Comparison of ENCODE assay signal across 11 cellular contexts in genomic region chr17:82215095-82215971, GRCh38. TPM values are rescaled to one million over a fixed set of nuclear protein-coding genes. Genes with fewer than 3 reads are reported as not detected.
DNase-seq lines count a peak whose midpoint lies in the region; ATAC-seq and TF ChIP-seq lines count a peak whose summit lies in the region.
"Had no signal": no experiment of that assay in that cellular context is flagged by ENCODE, and none has a peak within 500 bp of the region (broad histone marks: within the 10 kb centered on the region; RNA-seq: fewer than 3 reads in every experiment).

No MANE protein-coding gene starts in this region.

- H3K79me2 ChIP-seq in SK-N-SH (ENCODE audit: insufficient read depth), result peaks cover 39% of the 10 kb centered on the region

- in situ Hi-C loops in gastrocnemius medialis (cut with MboI; ENCODE audit: low sequenced_read_pairs in 4 of 4), result no loop called here

- H3K4me3 ChIP-seq in SK-N-SH (ENCODE audit: low read depth in 2 of 2, low read length in 1 of 2), result no peak overlapping the region
- no peak overlapping the region for H3K4me3 ChIP-seq in coronary artery
- no peak overlapping the region for H3K4me3 ChIP-seq in gastrocnemius medialis

- H3K27me3 ChIP-seq in SK-N-SH (ENCODE audit: insufficient read depth) (no peaks in the 10 kb centered on the region), gastrocnemius medialis (no peaks in the 10 kb centered on the region)

- CTCF ChIA-PET in SK-N-SH (lab: Yijun Ruan, JAX), result interaction anchor here (0.6 to 6.4 kb wide), 6 partner anchors 9 to 218 kb away, joined by 3 to 45 read pairs (median 6); no protein-coding TSS in a partner anchor

- no peak for TF ChIP-seq RAD21 in SK-N-SH (IDR thresholded peaks at IDR 0.05; ENCODE audit: low read length)

- H3K27ac ChIP-seq in SK-N-SH (ENCODE audit: low read depth in 2 of 2, low read length in 1 of 2), result peak overlapping the region; percentile 83 to 94
- peak overlapping the region; percentile 70 to 88 for H3K27ac ChIP-seq in coronary artery
- H3K27ac ChIP-seq in gastrocnemius medialis, result peak overlapping the region in 3 of 4 donors; percentile 62 to 73 (median 67)

- peaks cover 34 to 43% of the 10 kb centered on the region in 2 experiments for H3K4me1 ChIP-seq in SK-N-SH (ENCODE audit: control insufficient read depth in 1 of 2, insufficient read depth in 2 of 2, low read depth in 1 of 2, low read length in 1 of 2)
- peaks cover 19 to 21% of the 10 kb centered on the region in 2 donors for H3K4me1 ChIP-seq in gastrocnemius medialis

- H2AFZ ChIP-seq in SK-N-SH (ENCODE audit: low read depth), result no peak overlapping the region

- no peaks in the 10 kb centered on the region for H4K20me1 ChIP-seq in SK-N-SH (ENCODE audit: insufficient read depth)

- H3K9me3 ChIP-seq in SK-N-SH, result no peaks in the 10 kb centered on the region
- H3K9me3 ChIP-seq in gastrocnemius medialis, result no peaks in the 10 kb centered on the region

- POLR2A ChIA-PET in SK-N-SH (lab: Yijun Ruan, JAX), result interaction anchor here (1.3 kb wide), 1 partner anchor 19 kb away, joined by 3 read pairs; no protein-coding TSS in a partner anchor

- DNase-seq in SK-N-SH (peak; percentile 87), NCI-H69 (lab: John Stamatoyannopoulos, UW) (peak; percentile 57), coronary artery (ENCODE audit: low spot score) (peak; percentile 76), gastrocnemius medialis (no peak), mucosa of gallbladder (ENCODE audit: low spot score) (no peak)
- DNase-seq: activated effector memory CD4-positive, alpha-beta T cell treated with Interleukin-2 at 50 U/mL for 16 hours; COR-L47; H9 had no signal

- peak overlapping the region; percentile 68; the same call in 1 of the 2 replicates for H3K4me2 ChIP-seq in SK-N-SH

- ATAC-seq in SK-N-SH treated with all-trans-retinoic acid at 6 μM for 48 hours (no peak; the same call in 2 of the 3 replicates), gastrocnemius medialis (no peak), GM18505 (IDR thresholded peaks at IDR 0.05; ENCODE audit: unreplicated experiment) (no peak), HG02870 (IDR thresholded peaks at IDR 0.05; ENCODE audit: unreplicated experiment) (no peak)

- H3K9ac ChIP-seq in SK-N-SH, result no peak overlapping the region

- WGBS in SK-N-SH (ENCODE audit: low lambda C conversion rate), result 92% methylated on average over 23 of the region's 25 CpGs

- no peak for TF ChIP-seq EP300 in SK-N-SH (IDR thresholded peaks at IDR 0.05; ENCODE audit: borderline replicate concordance in 1 of 2, low read depth in 1 of 2, low read length in 1 of 2)

- peaks cover 29% of the 10 kb centered on the region for H3F3A ChIP-seq in SK-N-SH (replicated peaks; ENCODE audit: insufficient read depth)

- intact Hi-C loops in gastrocnemius medialis (cut with DNase I; ENCODE audit: low total_unique reads), result no loop called here

- H3K9me2 ChIP-seq in SK-N-SH, result no peaks in the 10 kb centered on the region

- TF ChIP-seq POLR2A in gastrocnemius medialis (IDR thresholded peaks at IDR 0.05) (no peak), GM18505 (IDR thresholded peaks at IDR 0.05; ENCODE audit: borderline replicate concordance, extremely low read depth, insufficient read depth, insufficient read length) (no peak)

- TF ChIP-seq CTCF in SK-N-SH (IDR thresholded peaks at IDR 0.05), result no peak
- TF ChIP-seq CTCF in coronary artery (IDR thresholded peaks at IDR 0.05), result no peak
- TF ChIP-seq CTCF in gastrocnemius medialis (IDR thresholded peaks at IDR 0.05 in 4 of 5, conservative IDR thresholded peaks at IDR 0.05 in 1 of 5), result no peak

- H3K36me3 ChIP-seq in SK-N-SH (replicated peaks in 1 of 2; ENCODE audit: control insufficient read depth in 1 of 2, insufficient read depth in 2 of 2, low read length in 1 of 2) (no peaks in the 10 kb centered on the region), gastrocnemius medialis (no peaks in the 10 kb centered on the region)

TF ChIP-seq in SK-N-SH, 30 proteins besides CTCF, POLR2A, EP300 and RAD21 (continues in another document):
- TF ChIP-seq FOXJ3 (CRISPR knock-in tag; IDR thresholded peaks at IDR 0.05) (no peak), GATA2 (CRISPR knock-in tag; IDR thresholded peaks at IDR 0.05) (no peak), YY1 (IDR thresholded peaks at IDR 0.05; ENCODE audit: low read depth) (no peak), GABPA (IDR thresholded peaks at IDR 0.05; ENCODE audit: low read depth) (no peak), RXRA (IDR thresholded peaks at IDR 0.05; ENCODE audit: borderline replicate concordance, low read depth) (no peak), USF2 (IDR thresholded peaks at IDR 0.05; ENCODE audit: borderline replicate concordance, low read depth, low read length) (no peak), EZH2phosphoT487 (IDR thresholded peaks at IDR 0.05; ENCODE audit: borderline replicate concordance, low read depth) (no peak), FOXM1 (IDR thresholded peaks at IDR 0.05; ENCODE audit: low read depth) (no peak), TAF1 (IDR thresholded peaks at IDR 0.05; ENCODE audit: borderline replicate concordance, low read depth, low read length) (no peak)

TF ChIP-seq in SK-N-SH treated with all-trans-retinoic acid at 6 μM for 48 hours, 23 proteins besides CTCF, POLR2A, EP300 and RAD21 (continues in another document):
- TF ChIP-seq CSDC2 (CRISPR knock-in tag; IDR thresholded peaks at IDR 0.05) (no peak), PATZ1 (CRISPR knock-in tag; IDR thresholded peaks at IDR 0.05; ENCODE audit: borderline replicate concordance) (no peak), POU6F1 (CRISPR knock-in tag; IDR thresholded peaks at IDR 0.05; ENCODE audit: borderline replicate concordance, low read depth) (no peak), ARNTL (CRISPR knock-in tag; IDR thresholded peaks at IDR 0.05; ENCODE audit: borderline replicate concordance, low read depth) (no peak), ISL1 (CRISPR knock-in tag; IDR thresholded peaks at IDR 0.05) (no peak), ZNF565 (CRISPR knock-in tag; conservative IDR thresholded peaks at IDR 0.05; ENCODE audit: low read depth) (no peak), CREB5 (CRISPR knock-in tag; IDR thresholded peaks at IDR 0.05; ENCODE audit: low read depth) (no peak), ZC3H10 (CRISPR knock-in tag; IDR thresholded peaks at IDR 0.05) (no peak), TCF4 (CRISPR knock-in tag; IDR thresholded peaks at IDR 0.05; ENCODE audit: borderline replicate concordance) (no peak)

RNA-seq across cellular contexts. Expression of gene CCDC57, which starts 2.7 kb away (rescaled TPM):
- polyA plus RNA-seq in SK-N-SH (2012; rRNA removed), result 68.6 and 82.9 TPM in 2 replicates
- 11.2 and 17.5 TPM in 2 replicates for polyA plus RNA-seq in SK-N-SH (2012; cell fraction: cytosol; rRNA removed)
- polyA plus RNA-seq in SK-N-SH (2012; cell fraction: nucleus; rRNA removed), result 417 and 423 TPM in 2 replicates
- total RNA-seq in gastrocnemius medialis, result 10 to 100 TPM in 1 of 4 donors, 1 to 10 TPM in 3; 3.7 to 11.3 (median 5.1) TPM
- 56.9 TPM for total RNA-seq in mucosa of gallbladder

RNA-seq across cellular contexts. Expression of gene SLC16A3, which starts 13.5 kb away (rescaled TPM):
- 68.8 and 70.7 TPM in 2 replicates for polyA plus RNA-seq in SK-N-SH (2012; rRNA removed)
- polyA plus RNA-seq in SK-N-SH (2012; cell fraction: cytosol; rRNA removed), result 25.2 and 42.6 TPM in 2 replicates
- 38.5 and 58.7 TPM in 2 replicates for polyA plus RNA-seq in SK-N-SH (2012; cell fraction: nucleus; rRNA removed)
- total RNA-seq in gastrocnemius medialis, result 100 to 1,000 TPM in 2 of 4 donors, 10 to 100 TPM in 2; 46.0 to 173 (median 126) TPM
- total RNA-seq in mucosa of gallbladder, result 95.7 TPM

RNA-seq across cellular contexts. Expression of gene CSNK1D, which starts 58.2 kb away (rescaled TPM):
- 133 and 216 TPM in 2 replicates for polyA plus RNA-seq in SK-N-SH (2012; rRNA removed)
- 121 and 170 TPM in 2 replicates for polyA plus RNA-seq in SK-N-SH (2012; cell fraction: cytosol; rRNA removed)
- 670 and 707 TPM in 2 replicates for polyA plus RNA-seq in SK-N-SH (2012; cell fraction: nucleus; rRNA removed)
- 10 to 100 TPM; 34.0 to 55.2 (median 47.3) TPM for total RNA-seq in gastrocnemius medialis
- total RNA-seq in mucosa of gallbladder, result 161 TPM

Comparison
In these comparisons a context has a peak if more than half of its experiments do, and no peak if none do; other contexts are left out.
1. DNase-seq: peak in SK-N-SH (single experiment), NCI-H69 (single experiment) and coronary artery (single experiment); none in gastrocnemius medialis (0 of 2) and mucosa of gallbladder (single experiment).
2. Peak in every context shown above with its lines, with median percentiles within 50 percentile points of each other: H3K27ac ChIP-seq.